ENCODE assay signal across 21 cellular contexts in genomic region chr11:61534025-61534900, GRCh38. TPM values are rescaled to one million over a fixed set of nuclear protein-coding genes. Genes with fewer than 3 reads are reported as not detected.
DNase-seq lines count a peak whose midpoint lies in the region; ATAC-seq, FAIRE-seq and TF ChIP-seq lines count a peak whose summit lies in the region.
"Had no signal": no experiment of that assay in that cellular context is flagged by ENCODE, and none has a peak within 500 bp of the region (broad histone marks: within the 10 kb centered on the region; RNA-seq: fewer than 3 reads in every experiment).

No MANE protein-coding gene starts in this region.

- WGBS in HepG2 (ENCODE audit: low lambda C conversion rate): 67% methylated on average over 30 of the region's 35 CpGs
- 72% methylated on average over 11 of the region's 35 CpGs for WGBS in right lobe of liver (ENCODE audit: insufficient coverage, low coverage, low lambda C conversion rate, missing lambda C conversion rate)

- no peaks in the 10 kb centered on the region for H3K79me2 ChIP-seq in HepG2 (ENCODE audit: insufficient read depth, low read length)
- H3K79me2 ChIP-seq: hepatocyte had no signal

- POLR2A ChIA-PET in HepG2 (lab: Yijun Ruan, JAX): no interaction called here

- TF ChIP-seq POLR2A in HepG2 (IDR thresholded peaks at IDR 0.05; ENCODE audit: insufficient read depth in 1 of 2, low read depth in 2 of 2, low read length in 2 of 2) (no peak), right lobe of liver (IDR thresholded peaks at IDR 0.05) (no peak), uterus (IDR thresholded peaks at IDR 0.05) (no peak)

- no peaks in the 10 kb centered on the region for H3K36me3 ChIP-seq in HepG2 (replicated peaks in 1 of 2; ENCODE audit: control insufficient read depth in 1 of 2, insufficient read depth in 2 of 2, low read length in 2 of 2)
- no peaks in the 10 kb centered on the region for H3K36me3 ChIP-seq in right lobe of liver
- H3K36me3 ChIP-seq in mucosa of rectum (ENCODE audit: control insufficient read depth in 2 of 2, insufficient read depth in 2 of 2, low read length in 2 of 2): no peaks in the 10 kb centered on the region
- no peaks in the 10 kb centered on the region for H3K36me3 ChIP-seq in uterus
- H3K36me3 ChIP-seq: HAP-1, SJSA1, tibial artery had no signal

- H3K4me3 ChIP-seq in HepG2 (replicated peaks in 1 of 3; ENCODE audit: insufficient read depth in 1 of 3, low read depth in 2 of 3, low read length in 3 of 3) (no peak overlapping the region), right lobe of liver (no peak overlapping the region), mucosa of rectum (ENCODE audit: low read length in 2 of 2) (peak overlapping the region in 1 of 2 donors; percentile 12), uterus (no peak overlapping the region), dorsolateral prefrontal cortex (no peak overlapping the region)
- H3K4me3 ChIP-seq: HAP-1, hepatocyte, SJSA1, tibial artery had no signal

- H3K4me1 ChIP-seq in HepG2 (ENCODE audit: insufficient read depth, low read length): peaks cover 46% of the 10 kb centered on the region
- H3K4me1 ChIP-seq in right lobe of liver: peaks cover 0 to 33% (median 13%) of the 10 kb centered on the region in 4 donors
- H3K4me1 ChIP-seq in mucosa of rectum (ENCODE audit: control insufficient read depth in 2 of 2, insufficient read depth in 2 of 2, low read length in 2 of 2): peaks cover 24 to 32% of the 10 kb centered on the region in 2 donors
- H3K4me1 ChIP-seq in uterus: no peaks in the 10 kb centered on the region
- H3K4me1 ChIP-seq: HAP-1, SJSA1, tibial artery had no signal

- H3K9ac ChIP-seq in HepG2 (ENCODE audit: insufficient read depth, low read depth, low read length) (no peak overlapping the region), mucosa of rectum (ENCODE audit: low read depth in 1 of 2, low read length in 2 of 2) (peak overlapping the region; percentile 0 to 44)

- ATAC-seq in HepG2: no peak
- ATAC-seq in right lobe of liver: no peak
- ATAC-seq in HG02981 (IDR thresholded peaks at IDR 0.05; ENCODE audit: unreplicated experiment): no peak
- ATAC-seq: CD8-positive, alpha-beta T cell; naive thymus-derived CD8-positive, alpha-beta T cell had no signal

- intact Hi-C loops in HepG2 (cut with micrococcal nuclease; ENCODE audit: unreplicated experiment): no loop called here
- intact Hi-C loops in right lobe of liver (cut with DNase I): loop anchor here in 1 of 2 donors (10.0 kb wide), 1 partner anchor 91 kb away; no protein-coding TSS in a partner anchor
- intact Hi-C loops in uterus (cut with DNase I; ENCODE audit: low total_unique reads): no loop called here
- intact Hi-C loops in dorsolateral prefrontal cortex (cut with DNase I): no loop called here

- BruUV-seq in HepG2 (replicated peaks; lab: Mats Ljungman, UMichigan): no TSS peak

- peaks cover 0 to 6% of the 10 kb centered on the region in 2 experiments; a peak in 2 of 5 replicates for H3K27me3 ChIP-seq in HepG2 (ENCODE audit: control insufficient read depth in 1 of 2, insufficient read depth in 2 of 2, low read length in 2 of 2)
- no peaks in the 10 kb centered on the region for H3K27me3 ChIP-seq in right lobe of liver
- peaks cover 0 to 7% of the 10 kb centered on the region in 2 donors for H3K27me3 ChIP-seq in mucosa of rectum (ENCODE audit: control insufficient read depth in 2 of 2, insufficient read depth in 2 of 2, low read length in 2 of 2)
- H3K27me3 ChIP-seq in uterus: no peaks in the 10 kb centered on the region
- H3K27me3 ChIP-seq in dorsolateral prefrontal cortex: no peaks in the 10 kb centered on the region
- H3K27me3 ChIP-seq: hepatocyte had no signal

- CTCF ChIA-PET in HepG2 (lab: Yijun Ruan, JAX; ENCODE audit: low intra/inter-chr PET ratio, low total read pairs): no interaction called here

- H3K27ac ChIP-seq in HepG2 (ENCODE audit: extremely low read length, insufficient read depth, low read length): no peak overlapping the region
- H3K27ac ChIP-seq in right lobe of liver: no peak overlapping the region
- peak overlapping the region; percentile 3; the same call in 1 of the 2 replicates for H3K27ac ChIP-seq in VCaP
- peak overlapping the region; percentile 82 to 87 for H3K27ac ChIP-seq in mucosa of rectum (ENCODE audit: low read depth in 2 of 2, low read length in 2 of 2)
- no peak overlapping the region for H3K27ac ChIP-seq in uterus
- H3K27ac ChIP-seq in dorsolateral prefrontal cortex: peak overlapping the region in 3 of 59 donors; percentile 29 to 62 (median 34)
- H3K27ac ChIP-seq: hepatocyte, SJSA1, tibial artery had no signal

- no peak overlapping the region for H3K4me2 ChIP-seq in HepG2 (ENCODE audit: low read depth, low read length)
- H3K4me2 ChIP-seq: hepatocyte had no signal

- no peak for TF ChIP-seq EP300 in HepG2 (IDR thresholded peaks at IDR 0.05; ENCODE audit: low read depth in 2 of 2, low read length in 2 of 2)
- no peak for TF ChIP-seq EP300 in HepG2 (CRISPR knock-in tag; IDR thresholded peaks at IDR 0.05; ENCODE audit: borderline replicate concordance)

- no peak for TF ChIP-seq RAD21 in HepG2 (CRISPR knock-in tag; IDR thresholded peaks at IDR 0.05)

- no peak for TF ChIP-seq CTCF in HepG2 (CRISPR knock-in tag; IDR thresholded peaks at IDR 0.05)
- TF ChIP-seq CTCF in right lobe of liver (IDR thresholded peaks at IDR 0.05): no peak
- TF ChIP-seq CTCF in VCaP (conservative IDR thresholded peaks at IDR 0.05): no peak
- TF ChIP-seq CTCF in uterus (IDR thresholded peaks at IDR 0.05): no peak
- TF ChIP-seq CTCF in dorsolateral prefrontal cortex (IDR thresholded peaks at IDR 0.05 in 54 of 56, conservative IDR thresholded peaks at IDR 0.05 in 2 of 56; ENCODE audit: low read depth in 1 of 56, partially characterized antibody in 56 of 56): no peak

- in situ Hi-C loops in HepG2 (cut with HindIII; ENCODE audit: extremely low pct_ligation_motif_present, low pct_unique_long_range_greater_than_20kb): loop anchor here (5.0 kb wide), 1 partner anchor 103 kb away; no protein-coding TSS in a partner anchor

- DNase-seq in HepG2 (ENCODE audit: low spot score) (no peak), right lobe of liver (no peak), uterus (no peak), dorsolateral prefrontal cortex (no peak), islet precursor cell (no peak)
- DNase-seq: activated effector memory CD4-positive, alpha-beta T cell treated with Interleukin-2 at 50 U/mL for 16 hours; CD8-positive, alpha-beta T cell; DND-41; KG1; MV-4-11; naive thymus-derived CD8-positive, alpha-beta T cell; NCI-H2081 treated with DMSO at 0.1 percent for 48 hours; stimulated activated naive CD4-positive, alpha-beta T cell; tibial artery had no signal

- H4K20me1 ChIP-seq in HepG2 (ENCODE audit: insufficient read depth, low read length): no peaks in the 10 kb centered on the region

- no peak overlapping the region for H2AFZ ChIP-seq in HepG2 (ENCODE audit: low read length)
- H2AFZ ChIP-seq: hepatocyte had no signal

- H3K9me3 ChIP-seq in HepG2 (ENCODE audit: low read length): no peaks in the 10 kb centered on the region
- H3K9me3 ChIP-seq in right lobe of liver: no peaks in the 10 kb centered on the region
- no peaks in the 10 kb centered on the region for H3K9me3 ChIP-seq in mucosa of rectum (ENCODE audit: control insufficient read depth in 2 of 2, low read length in 2 of 2)
- H3K9me3 ChIP-seq in uterus: no peaks in the 10 kb centered on the region
- H3K9me3 ChIP-seq: HAP-1, SJSA1, tibial artery had no signal

- no peak for FAIRE-seq in HepG2 (lab: Jason Lieb, UNC)

RNA-seq across cellular contexts. Expression of gene LRRC10B, which starts 25.7 kb away (rescaled TPM):
- total RNA-seq in HepG2 (2016; rRNA removed; fragmentation: Illumina TruSeq; extraction: Trizol): not detected in 2 replicates
- total RNA-seq in HepG2 (2016; cell fraction: cytosol; rRNA removed; fragmentation: Illumina TruSeq; extraction: Trizol; ENCODE audit: low read depth): not detected in 2 replicates
- total RNA-seq in HepG2 (2016; cell fraction: insoluble cytoplasmic fraction; rRNA removed; fragmentation: Illumina TruSeq; extraction: Trizol): not detected in 2 replicates
- not detected in 2 replicates for total RNA-seq in HepG2 (2016; cell fraction: membrane; rRNA removed; fragmentation: Illumina TruSeq; extraction: Trizol)
- total RNA-seq in HepG2 (2016; cell fraction: nucleus; rRNA removed; fragmentation: Illumina TruSeq; extraction: Trizol): not detected in 2 replicates
- not detected in 2 replicates for polyA plus RNA-seq in HepG2 (2011; rRNA removed)
- not detected in 2 replicates for polyA plus RNA-seq in HepG2 (2011; cell fraction: cytosol; rRNA removed)
- polyA plus RNA-seq in HepG2 (2011; cell fraction: nucleus; rRNA removed): not detected in 2 replicates
- polyA plus RNA-seq in HepG2 (2012): not detected in 2 replicates
- not detected in 2 replicates for polyA plus RNA-seq in HepG2 (2016; cell fraction: cytosol; fragmentation: Illumina TruSeq; extraction: Trizol; ENCODE audit: low read depth)
- not detected in 2 replicates for polyA plus RNA-seq in HepG2 (2016; cell fraction: insoluble cytoplasmic fraction; fragmentation: Illumina TruSeq; extraction: Trizol; ENCODE audit: low read depth)
- not detected in 2 replicates for polyA plus RNA-seq in HepG2 (2016; cell fraction: membrane; fragmentation: Illumina TruSeq; extraction: Trizol; ENCODE audit: low read depth)
- not detected in 2 replicates for polyA plus RNA-seq in HepG2 (2016; cell fraction: nucleus; fragmentation: Illumina TruSeq; extraction: Trizol; ENCODE audit: insufficient read depth, low read depth)
- polyA minus RNA-seq in HepG2 (2011; rRNA and poly(A)+ RNA removed; ENCODE audit: low replicate concordance): not detected in 2 replicates
- not detected in 2 replicates for polyA minus RNA-seq in HepG2 (2011; cell fraction: cytosol; rRNA and poly(A)+ RNA removed)
- not detected in 2 replicates for polyA minus RNA-seq in HepG2 (2011; cell fraction: nucleus; rRNA and poly(A)+ RNA removed)
- not detected for total RNA-seq in right lobe of liver
- 10 to 100 TPM in 1 of 4 donors, 1 to 10 TPM in 2, under 1 TPM in 1; 0.59 to 39.7 (median 3.1) TPM for total RNA-seq in uterus
- 10 to 100 TPM in 46 of 120 experiments, 1 to 10 TPM in 74; 1.3 to 19.6 (median 9.1) TPM for total RNA-seq in dorsolateral prefrontal cortex
- total RNA-seq: CD8-positive, alpha-beta T cell; naive thymus-derived CD8-positive, alpha-beta T cell; SJSA1; skeletal muscle tissue had no signal
- polyA plus RNA-seq: naive thymus-derived CD8-positive, alpha-beta T cell had no signal

RNA-seq across cellular contexts. Expression of gene SYT7, which starts 46.6 kb away (rescaled TPM):
- total RNA-seq in HepG2 (2016; rRNA removed; fragmentation: Illumina TruSeq; extraction: Trizol): 0.81 and 1.4 TPM in 2 replicates
- 1.2 and 2.8 TPM in 2 replicates for total RNA-seq in HepG2 (2016; cell fraction: cytosol; rRNA removed; fragmentation: Illumina TruSeq; extraction: Trizol; ENCODE audit: low read depth)
- total RNA-seq in HepG2 (2016; cell fraction: insoluble cytoplasmic fraction; rRNA removed; fragmentation: Illumina TruSeq; extraction: Trizol): 1.6 TPM in 2 replicates
- 2.9 and 3.9 TPM in 2 replicates for total RNA-seq in HepG2 (2016; cell fraction: membrane; rRNA removed; fragmentation: Illumina TruSeq; extraction: Trizol)
- 1.2 and 1.9 TPM in 2 replicates for total RNA-seq in HepG2 (2016; cell fraction: nucleus; rRNA removed; fragmentation: Illumina TruSeq; extraction: Trizol)
- polyA plus RNA-seq in HepG2 (2011; rRNA removed): 4.4 and 6.2 TPM in 2 replicates
- 3.5 and 4.0 TPM in 2 replicates for polyA plus RNA-seq in HepG2 (2011; cell fraction: cytosol; rRNA removed)
- polyA plus RNA-seq in HepG2 (2011; cell fraction: nucleus; rRNA removed): 13.8 and 15.6 TPM in 2 replicates
- polyA plus RNA-seq in HepG2 (2012): 8.2 and 9.2 TPM in 2 replicates
- 2.3 and 2.9 TPM in 2 replicates for polyA plus RNA-seq in HepG2 (2016; cell fraction: cytosol; fragmentation: Illumina TruSeq; extraction: Trizol; ENCODE audit: low read depth)
- polyA plus RNA-seq in HepG2 (2016; cell fraction: insoluble cytoplasmic fraction; fragmentation: Illumina TruSeq; extraction: Trizol; ENCODE audit: low read depth): 2.0 and 2.2 TPM in 2 replicates
- 3.2 and 3.7 TPM in 2 replicates for polyA plus RNA-seq in HepG2 (2016; cell fraction: membrane; fragmentation: Illumina TruSeq; extraction: Trizol; ENCODE audit: low read depth)
- 3.0 and 3.7 TPM in 2 replicates for polyA plus RNA-seq in HepG2 (2016; cell fraction: nucleus; fragmentation: Illumina TruSeq; extraction: Trizol; ENCODE audit: insufficient read depth, low read depth)
- polyA minus RNA-seq in HepG2 (2011; rRNA and poly(A)+ RNA removed; ENCODE audit: low replicate concordance): 2.1 and 7.7 TPM in 2 replicates
- 2.9 and 7.2 TPM in 2 replicates for polyA minus RNA-seq in HepG2 (2011; cell fraction: cytosol; rRNA and poly(A)+ RNA removed)
- 1.7 and 2.9 TPM in 2 replicates for polyA minus RNA-seq in HepG2 (2011; cell fraction: nucleus; rRNA and poly(A)+ RNA removed)
- 10 to 100 TPM; 13.1 to 70.8 (median 31.6) TPM for total RNA-seq in right lobe of liver
- 1 to 10 TPM; 2.1 to 10.0 (median 5.9) TPM for total RNA-seq in uterus
- total RNA-seq in dorsolateral prefrontal cortex: 100 to 1,000 TPM in 115 of 120 experiments, 10 to 100 TPM in 5; 52.2 to 249 (median 173) TPM
- total RNA-seq: CD8-positive, alpha-beta T cell; naive thymus-derived CD8-positive, alpha-beta T cell; SJSA1 had no signal

Comparison
In these comparisons a context has a peak if more than half of its experiments do, and no peak if none do; other contexts are left out.
1. H3K27ac ChIP-seq: peak in VCaP (single experiment) and mucosa of rectum (2 of 2); none in HepG2 (single experiment), right lobe of liver (0 of 3) and uterus (0 of 2).